In the genomic region with DNA sequence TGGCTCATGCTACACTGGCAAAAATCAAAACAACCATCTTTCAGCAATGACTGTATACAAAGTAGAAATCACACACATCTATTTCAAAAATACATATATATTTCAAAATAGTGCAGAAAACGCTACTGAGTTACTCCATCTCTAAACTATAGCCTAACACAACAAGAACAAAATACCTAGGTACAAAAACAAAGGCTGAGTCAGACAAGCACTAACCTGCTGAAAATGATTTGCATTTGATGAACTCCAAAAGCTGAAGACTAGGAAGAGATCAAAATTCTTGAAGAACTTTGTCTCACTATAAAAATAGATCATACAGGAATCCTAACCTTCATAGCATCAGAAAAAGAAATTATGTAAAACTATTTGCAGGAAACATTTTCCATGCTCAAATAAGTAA, we compare ENCODE assay signal across 16 cellular contexts.
DNase-seq lines count a peak whose midpoint lies in the region; ATAC-seq, FAIRE-seq and TF ChIP-seq lines count a peak whose summit lies in the region.
"Had no signal": no experiment of that assay in that cellular context is flagged by ENCODE, and none has a peak within 500 bp of the region (broad histone marks: within the 10 kb centered on the region; RNA-seq: fewer than 3 reads in every experiment).

No MANE protein-coding gene starts in this region.

- peaks cover 2% of the 10 kb centered on the region for H3K36me3 Mint-ChIP-seq in astrocyte (ENCODE audit: low read depth, unreplicated experiment)
- H3K36me3 Mint-ChIP-seq: CD4-positive, CD25-positive, alpha-beta regulatory T cell; IgD-negative memory B cell had no signal

- H3K27ac ChIP-seq in astrocyte (ENCODE audit: low read depth, low read length) (no peak overlapping the region), osteoblast (ENCODE audit: low read depth, low read length) (no peak overlapping the region)
- H3K27ac ChIP-seq: BLaER1, GM23248 had no signal

- H2AFZ ChIP-seq in astrocyte (ENCODE audit: low read depth, low read length) (no peak overlapping the region), osteoblast (ENCODE audit: low read length) (peak overlapping the region; percentile 18)
- H2AFZ ChIP-seq: GM23248 had no signal

- peaks cover 2% of the 10 kb centered on the region for H3K9me3 Mint-ChIP-seq in astrocyte (ENCODE audit: unreplicated experiment)

- DNase-seq in H54 (ENCODE audit: insufficient read length, low spot score) (no peak), astrocyte (ENCODE audit: low read depth) (no peak), epithelial cell of esophagus (ENCODE audit: low read depth) (peak; percentile 55), osteoblast (ENCODE audit: insufficient read length, low spot score, missing footprints) (no peak), C1 segment of cervical spinal cord (lab: John Stamatoyannopoulos, UW) (no peak), HK-2 (ENCODE audit: unreplicated experiment) (no peak)
- DNase-seq: 8988T; AML-193; CD4-positive, CD25-positive, alpha-beta regulatory T cell; DMS53; GF-D8; GM23248; H7 had no signal

- no peak overlapping the region for H3K4me3 Mint-ChIP-seq in astrocyte (ENCODE audit: unreplicated experiment)
- H3K4me3 Mint-ChIP-seq: CD4-positive, CD25-positive, alpha-beta regulatory T cell; IgD-negative memory B cell had no signal

- H3K4me3 ChIP-seq in astrocyte (ENCODE audit: insufficient read depth, low read depth, low read length) (no peak overlapping the region), epithelial cell of esophagus (ENCODE audit: low read length) (no peak overlapping the region), osteoblast (ENCODE audit: insufficient read depth, low read length) (no peak overlapping the region)
- H3K4me3 ChIP-seq: BLaER1, GM23248 had no signal

- peaks cover 59% of the 10 kb centered on the region for H3K4me1 Mint-ChIP-seq in astrocyte (ENCODE audit: low read depth, unreplicated experiment)
- H3K4me1 Mint-ChIP-seq: CD4-positive, CD25-positive, alpha-beta regulatory T cell; IgD-negative memory B cell had no signal

- H3K4me1 ChIP-seq in astrocyte (ENCODE audit: insufficient read depth, low read length) (peaks cover 34% of the 10 kb centered on the region), osteoblast (ENCODE audit: insufficient read depth, low read length) (peaks cover 38% of the 10 kb centered on the region)
- H3K4me1 ChIP-seq: BLaER1 had no signal

- H3K27ac Mint-ChIP-seq in astrocyte (ENCODE audit: unreplicated experiment) = peak overlapping the region; percentile 84
- H3K27ac Mint-ChIP-seq: CD4-positive, CD25-positive, alpha-beta regulatory T cell; IgD-negative memory B cell had no signal

- H3K9ac ChIP-seq in astrocyte (ENCODE audit: low read length) = no peak overlapping the region
- H3K9ac ChIP-seq: BLaER1, GM23248 had no signal

- H3K36me3 ChIP-seq in astrocyte (ENCODE audit: insufficient read depth, low read length) (no peaks in the 10 kb centered on the region), osteoblast (ENCODE audit: insufficient read depth, low read length) (no peaks in the 10 kb centered on the region)
- H3K36me3 ChIP-seq: BLaER1 had no signal

- H3K9me3 ChIP-seq in astrocyte (ENCODE audit: insufficient read depth, low read depth, low read length) = no peaks in the 10 kb centered on the region
- no peaks in the 10 kb centered on the region for H3K9me3 ChIP-seq in osteoblast (ENCODE audit: low read depth, low read length)
- H3K9me3 ChIP-seq: BLaER1 had no signal

- TF ChIP-seq POLR2A in H54 (IDR thresholded peaks at IDR 0.05; ENCODE audit: low read depth, low read length) = no peak

- FAIRE-seq in H54 (lab: Jason Lieb, UNC) (peak; percentile 11), astrocyte (lab: Jason Lieb, UNC) (peak; percentile 9)

- ATAC-seq in GM21390 (IDR thresholded peaks at IDR 0.05; ENCODE audit: unreplicated experiment) = no peak

- no peak for TF ChIP-seq CTCF in astrocyte (IDR thresholded peaks at IDR 0.05; ENCODE audit: insufficient read depth, low read depth, low read length)
- no peak for TF ChIP-seq CTCF in epithelial cell of esophagus (IDR thresholded peaks at IDR 0.05; ENCODE audit: insufficient read depth, low read depth, low read length, missing control alignments)
- TF ChIP-seq CTCF in osteoblast (IDR thresholded peaks at IDR 0.05; ENCODE audit: extremely low read depth, low read depth, low read length) = no peak

- H3K79me2 ChIP-seq in astrocyte (ENCODE audit: insufficient read depth, low read length) (no peaks in the 10 kb centered on the region), osteoblast (ENCODE audit: insufficient read depth, low read length) (no peaks in the 10 kb centered on the region)

- H3K4me2 ChIP-seq in astrocyte (ENCODE audit: low read length) (no peak overlapping the region), osteoblast (ENCODE audit: insufficient read depth, low read length) (no peak overlapping the region)
- H3K4me2 ChIP-seq: BLaER1 had no signal

- no peaks in the 10 kb centered on the region for H3K27me3 ChIP-seq in astrocyte (ENCODE audit: insufficient read depth, low read length)
- H3K27me3 ChIP-seq in osteoblast (ENCODE audit: insufficient read depth, low read length) = no peaks in the 10 kb centered on the region
- H3K27me3 ChIP-seq: BLaER1 had no signal

- no peaks in the 10 kb centered on the region for H4K20me1 ChIP-seq in astrocyte (ENCODE audit: insufficient read depth, low read length)
- H4K20me1 ChIP-seq in osteoblast (ENCODE audit: insufficient read depth, low read length) = no peaks in the 10 kb centered on the region
- H4K20me1 ChIP-seq: BLaER1 had no signal

- H3K27me3 Mint-ChIP-seq in astrocyte (ENCODE audit: low read depth, unreplicated experiment) = no peaks in the 10 kb centered on the region
- H3K27me3 Mint-ChIP-seq: CD4-positive, CD25-positive, alpha-beta regulatory T cell; IgD-negative memory B cell had no signal
